In genomic region chr2:69353360-69353759, GRCh38 we compare ENCODE assay signal across 1 cellular context.
TF ChIP-seq lines count a peak whose summit lies in the region.

No MANE protein-coding gene starts in this region.

TF ChIP-seq in HepG2, 621 proteins besides CTCF, POLR2A, EP300 and RAD21 (continued from another document):
- no peak for TF ChIP-seq IRF9 (CRISPR knock-in tag; IDR thresholded peaks at IDR 0.05; ENCODE audit: borderline replicate concordance)
